In genomic region chr14:55026793-55027560, GRCh38 we compare ENCODE assay signal across 1 cellular context.
TF ChIP-seq lines count a peak whose summit lies in the region.

A gene with protein sequence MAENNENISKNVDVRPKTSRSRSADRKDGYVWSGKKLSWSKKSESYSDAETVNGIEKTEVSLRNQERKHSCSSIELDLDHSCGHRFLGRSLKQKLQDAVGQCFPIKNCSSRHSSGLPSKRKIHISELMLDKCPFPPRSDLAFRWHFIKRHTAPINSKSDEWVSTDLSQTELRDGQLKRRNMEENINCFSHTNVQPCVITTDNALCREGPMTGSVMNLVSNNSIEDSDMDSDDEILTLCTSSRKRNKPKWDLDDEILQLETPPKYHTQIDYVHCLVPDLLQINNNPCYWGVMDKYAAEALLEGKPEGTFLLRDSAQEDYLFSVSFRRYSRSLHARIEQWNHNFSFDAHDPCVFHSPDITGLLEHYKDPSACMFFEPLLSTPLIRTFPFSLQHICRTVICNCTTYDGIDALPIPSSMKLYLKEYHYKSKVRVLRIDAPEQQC (plus strand): TSS chr14:55027236. CDS start chr14:55043042, 15,806 bp downstream.
A gene with protein sequence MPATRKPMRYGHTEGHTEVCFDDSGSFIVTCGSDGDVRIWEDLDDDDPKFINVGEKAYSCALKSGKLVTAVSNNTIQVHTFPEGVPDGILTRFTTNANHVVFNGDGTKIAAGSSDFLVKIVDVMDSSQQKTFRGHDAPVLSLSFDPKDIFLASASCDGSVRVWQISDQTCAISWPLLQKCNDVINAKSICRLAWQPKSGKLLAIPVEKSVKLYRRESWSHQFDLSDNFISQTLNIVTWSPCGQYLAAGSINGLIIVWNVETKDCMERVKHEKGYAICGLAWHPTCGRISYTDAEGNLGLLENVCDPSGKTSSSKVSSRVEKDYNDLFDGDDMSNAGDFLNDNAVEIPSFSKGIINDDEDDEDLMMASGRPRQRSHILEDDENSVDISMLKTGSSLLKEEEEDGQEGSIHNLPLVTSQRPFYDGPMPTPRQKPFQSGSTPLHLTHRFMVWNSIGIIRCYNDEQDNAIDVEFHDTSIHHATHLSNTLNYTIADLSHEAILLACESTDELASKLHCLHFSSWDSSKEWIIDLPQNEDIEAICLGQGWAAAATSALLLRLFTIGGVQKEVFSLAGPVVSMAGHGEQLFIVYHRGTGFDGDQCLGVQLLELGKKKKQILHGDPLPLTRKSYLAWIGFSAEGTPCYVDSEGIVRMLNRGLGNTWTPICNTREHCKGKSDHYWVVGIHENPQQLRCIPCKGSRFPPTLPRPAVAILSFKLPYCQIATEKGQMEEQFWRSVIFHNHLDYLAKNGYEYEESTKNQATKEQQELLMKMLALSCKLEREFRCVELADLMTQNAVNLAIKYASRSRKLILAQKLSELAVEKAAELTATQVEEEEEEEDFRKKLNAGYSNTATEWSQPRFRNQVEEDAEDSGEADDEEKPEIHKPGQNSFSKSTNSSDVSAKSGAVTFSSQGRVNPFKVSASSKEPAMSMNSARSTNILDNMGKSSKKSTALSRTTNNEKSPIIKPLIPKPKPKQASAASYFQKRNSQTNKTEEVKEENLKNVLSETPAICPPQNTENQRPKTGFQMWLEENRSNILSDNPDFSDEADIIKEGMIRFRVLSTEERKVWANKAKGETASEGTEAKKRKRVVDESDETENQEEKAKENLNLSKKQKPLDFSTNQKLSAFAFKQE (minus strand): TSS chr14:55027099. CDS start chr14:55026787, 312 bp downstream.

TF ChIP-seq in HEK293, 187 proteins besides CTCF, POLR2A, EP300 and RAD21 (continued from another document and continues in another):
- TF ChIP-seq ZNF146 (tag by site-specific recombination; IDR thresholded peaks at IDR 0.05) (peak; percentile 21; the same call in 1 of the 2 replicates), ZNF76 (tag by site-specific recombination; IDR thresholded peaks at IDR 0.05; ENCODE audit: borderline replicate concordance, low read depth) (peak; percentile 64; the same call in 1 of the 2 replicates), SP2 (tag by site-specific recombination; IDR thresholded peaks at IDR 0.05) (peak; percentile 84), ZNF521 (tag by site-specific recombination; IDR thresholded peaks at IDR 0.05) (no peak), ZSCAN30 (tag by site-specific recombination; IDR thresholded peaks at IDR 0.05) (peak; percentile 70), ZNF280D (tag by site-specific recombination; IDR thresholded peaks at IDR 0.05) (no peak), KLF7 (tag by site-specific recombination; IDR thresholded peaks at IDR 0.05; ENCODE audit: borderline replicate concordance) (peak; percentile 57; the same call in 1 of the 2 replicates), ZBTB20 (tag by site-specific recombination; IDR thresholded peaks at IDR 0.05) (peak; percentile 90), ZNF549 (tag by site-specific recombination; IDR thresholded peaks at IDR 0.05) (no peak), ZNF394 (tag by site-specific recombination; IDR thresholded peaks at IDR 0.05; ENCODE audit: borderline replicate concordance) (peak; percentile 58; the same call in 1 of the 2 replicates), ZNF280C (tag by site-specific recombination; IDR thresholded peaks at IDR 0.05) (no peak), YY2 (tag by site-specific recombination; IDR thresholded peaks at IDR 0.05) (peak; percentile 63), ZNF561 (tag by site-specific recombination; IDR thresholded peaks at IDR 0.05; ENCODE audit: borderline replicate concordance) (peak; percentile 48; the same call in 1 of the 2 replicates), ZNF692 (tag by site-specific recombination; IDR thresholded peaks at IDR 0.05) (peak; percentile 67), BCL11B (tag by site-specific recombination; IDR thresholded peaks at IDR 0.05; ENCODE audit: low read depth) (peak; percentile 80; the same call in 1 of the 2 replicates), ZNF148 (tag by site-specific recombination; IDR thresholded peaks at IDR 0.05; ENCODE audit: borderline replicate concordance) (no peak), KLF8 (tag by site-specific recombination; IDR thresholded peaks at IDR 0.05) (peak; percentile 70; the same call in 1 of the 2 replicates), OSR2 (tag by site-specific recombination; IDR thresholded peaks at IDR 0.05) (no peak; the same call in 1 of the 2 replicates), ZNF776 (tag by site-specific recombination; IDR thresholded peaks at IDR 0.05; ENCODE audit: borderline replicate concordance) (no peak), ZBTB8A (tag by site-specific recombination; IDR thresholded peaks at IDR 0.05) (peak; percentile 82), ZNF791 (tag by site-specific recombination; IDR thresholded peaks at IDR 0.05) (no peak), ZNF366 (tag by site-specific recombination; conservative IDR thresholded peaks at IDR 0.05) (peak; percentile 77), ZBTB10 (tag by site-specific recombination; IDR thresholded peaks at IDR 0.05) (peak; percentile 40; the same call in 1 of the 2 replicates)
- TF ChIP-seq, protein P1, sequence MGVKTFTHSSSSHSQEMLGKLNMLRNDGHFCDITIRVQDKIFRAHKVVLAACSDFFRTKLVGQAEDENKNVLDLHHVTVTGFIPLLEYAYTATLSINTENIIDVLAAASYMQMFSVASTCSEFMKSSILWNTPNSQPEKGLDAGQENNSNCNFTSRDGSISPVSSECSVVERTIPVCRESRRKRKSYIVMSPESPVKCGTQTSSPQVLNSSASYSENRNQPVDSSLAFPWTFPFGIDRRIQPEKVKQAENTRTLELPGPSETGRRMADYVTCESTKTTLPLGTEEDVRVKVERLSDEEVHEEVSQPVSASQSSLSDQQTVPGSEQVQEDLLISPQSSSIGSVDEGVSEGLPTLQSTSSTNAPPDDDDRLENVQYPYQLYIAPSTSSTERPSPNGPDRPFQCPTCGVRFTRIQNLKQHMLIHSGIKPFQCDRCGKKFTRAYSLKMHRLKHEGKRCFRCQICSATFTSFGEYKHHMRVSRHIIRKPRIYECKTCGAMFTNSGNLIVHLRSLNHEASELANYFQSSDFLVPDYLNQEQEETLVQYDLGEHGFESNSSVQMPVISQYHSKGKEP (tag by site-specific recombination; IDR thresholded peaks at IDR 0.05) = no peak
- TF ChIP-seq, protein P2, sequence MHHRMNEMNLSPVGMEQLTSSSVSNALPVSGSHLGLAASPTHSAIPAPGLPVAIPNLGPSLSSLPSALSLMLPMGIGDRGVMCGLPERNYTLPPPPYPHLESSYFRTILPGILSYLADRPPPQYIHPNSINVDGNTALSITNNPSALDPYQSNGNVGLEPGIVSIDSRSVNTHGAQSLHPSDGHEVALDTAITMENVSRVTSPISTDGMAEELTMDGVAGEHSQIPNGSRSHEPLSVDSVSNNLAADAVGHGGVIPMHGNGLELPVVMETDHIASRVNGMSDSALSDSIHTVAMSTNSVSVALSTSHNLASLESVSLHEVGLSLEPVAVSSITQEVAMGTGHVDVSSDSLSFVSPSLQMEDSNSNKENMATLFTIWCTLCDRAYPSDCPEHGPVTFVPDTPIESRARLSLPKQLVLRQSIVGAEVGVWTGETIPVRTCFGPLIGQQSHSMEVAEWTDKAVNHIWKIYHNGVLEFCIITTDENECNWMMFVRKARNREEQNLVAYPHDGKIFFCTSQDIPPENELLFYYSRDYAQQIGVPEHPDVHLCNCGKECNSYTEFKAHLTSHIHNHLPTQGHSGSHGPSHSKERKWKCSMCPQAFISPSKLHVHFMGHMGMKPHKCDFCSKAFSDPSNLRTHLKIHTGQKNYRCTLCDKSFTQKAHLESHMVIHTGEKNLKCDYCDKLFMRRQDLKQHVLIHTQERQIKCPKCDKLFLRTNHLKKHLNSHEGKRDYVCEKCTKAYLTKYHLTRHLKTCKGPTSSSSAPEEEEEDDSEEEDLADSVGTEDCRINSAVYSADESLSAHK (tag by site-specific recombination; IDR thresholded peaks at IDR 0.05) = 0 out of 2 replicates have a peak, but pooled peaks have one; percentile 40
- TF ChIP-seq, protein P3, sequence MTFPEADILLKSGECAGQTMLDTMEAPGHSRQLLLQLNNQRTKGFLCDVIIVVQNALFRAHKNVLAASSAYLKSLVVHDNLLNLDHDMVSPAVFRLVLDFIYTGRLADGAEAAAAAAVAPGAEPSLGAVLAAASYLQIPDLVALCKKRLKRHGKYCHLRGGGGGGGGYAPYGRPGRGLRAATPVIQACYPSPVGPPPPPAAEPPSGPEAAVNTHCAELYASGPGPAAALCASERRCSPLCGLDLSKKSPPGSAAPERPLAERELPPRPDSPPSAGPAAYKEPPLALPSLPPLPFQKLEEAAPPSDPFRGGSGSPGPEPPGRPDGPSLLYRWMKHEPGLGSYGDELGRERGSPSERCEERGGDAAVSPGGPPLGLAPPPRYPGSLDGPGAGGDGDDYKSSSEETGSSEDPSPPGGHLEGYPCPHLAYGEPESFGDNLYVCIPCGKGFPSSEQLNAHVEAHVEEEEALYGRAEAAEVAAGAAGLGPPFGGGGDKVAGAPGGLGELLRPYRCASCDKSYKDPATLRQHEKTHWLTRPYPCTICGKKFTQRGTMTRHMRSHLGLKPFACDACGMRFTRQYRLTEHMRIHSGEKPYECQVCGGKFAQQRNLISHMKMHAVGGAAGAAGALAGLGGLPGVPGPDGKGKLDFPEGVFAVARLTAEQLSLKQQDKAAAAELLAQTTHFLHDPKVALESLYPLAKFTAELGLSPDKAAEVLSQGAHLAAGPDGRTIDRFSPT (tag by site-specific recombination; IDR thresholded peaks at IDR 0.05) = peak; percentile 98
